In the genomic region with DNA sequence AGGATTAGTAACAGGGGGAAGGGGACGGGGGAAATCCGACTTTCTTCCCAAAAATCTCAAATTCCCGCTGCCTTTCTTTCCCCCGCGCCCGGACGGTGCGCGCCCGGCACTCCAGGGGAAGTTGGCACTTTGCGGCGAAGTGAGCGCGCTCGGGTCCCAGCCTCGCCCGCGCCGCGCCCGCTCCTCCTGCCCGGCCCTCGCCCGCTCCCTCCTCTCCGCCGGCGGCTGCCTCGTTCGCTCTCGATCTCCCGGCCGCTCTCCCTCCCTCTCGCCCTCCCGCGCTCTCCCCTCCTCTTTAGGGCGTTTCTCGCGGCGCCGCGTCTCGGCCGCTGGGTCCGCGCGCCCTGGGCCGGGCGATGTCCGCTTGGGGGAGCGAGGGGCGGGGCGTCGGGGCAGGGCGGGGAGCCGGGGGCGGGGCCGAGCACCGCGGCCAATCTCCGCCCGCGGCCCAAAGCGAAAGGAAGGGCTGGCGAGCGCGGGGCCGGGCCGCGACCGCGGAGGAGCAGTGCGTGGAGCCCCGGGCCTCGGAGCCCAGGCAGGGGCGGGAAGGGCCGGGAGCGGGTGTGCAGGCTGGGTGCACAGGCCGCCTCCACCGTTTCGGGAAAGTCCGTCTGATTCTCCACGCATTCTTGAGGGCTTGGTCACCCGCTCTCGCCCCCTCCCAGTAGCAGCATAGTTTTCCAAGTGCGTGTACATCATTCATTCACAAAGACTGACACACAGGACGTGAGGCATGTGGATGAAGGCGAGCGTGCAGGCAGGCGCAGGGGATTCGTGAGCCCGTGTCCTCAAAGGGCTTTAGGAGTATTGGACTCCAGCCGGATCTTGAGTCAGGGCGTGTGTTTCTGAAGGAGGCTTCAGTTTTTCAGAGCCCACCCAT, we compare ENCODE assay signal across 8 cellular contexts.
DNase-seq lines count a peak whose midpoint lies in the region; ATAC-seq and TF ChIP-seq lines count a peak whose summit lies in the region.

No MANE protein-coding gene starts in this region.

- H3K4me1 ChIP-seq in OCI-LY3 (ENCODE audit: low read length): peaks cover 45% of the 10 kb centered on the region
- no peaks in the 10 kb centered on the region for H3K4me1 ChIP-seq in esophagus (ENCODE audit: control insufficient read depth in 2 of 2, insufficient read depth in 2 of 2, low read length in 1 of 2)
- H3K4me1 ChIP-seq in mucosa of rectum (ENCODE audit: control insufficient read depth in 2 of 2, insufficient read depth in 2 of 2, low read length in 2 of 2): peaks cover 14 to 20% of the 10 kb centered on the region in 2 donors

- H3K9ac ChIP-seq in OCI-LY3 (ENCODE audit: low read length) (peak overlapping the region; percentile 92), mucosa of rectum (ENCODE audit: low read depth in 1 of 2, low read length in 2 of 2) (peak overlapping the region; percentile 94 to 98)

- in situ Hi-C loops in Caki2 (cut with HindIII; ENCODE audit: low pct_unique_long_range_greater_than_20kb, low sequenced_read_pairs): no loop called here

- H3K27ac ChIP-seq in OCI-LY3 (ENCODE audit: low read length): peak overlapping the region; percentile 58
- H3K27ac ChIP-seq in esophagus (ENCODE audit: low read depth in 2 of 2, low read length in 1 of 2): peak overlapping the region; percentile 87 to 94
- peak overlapping the region; percentile 92 to 93 for H3K27ac ChIP-seq in mucosa of rectum (ENCODE audit: low read depth in 2 of 2, low read length in 2 of 2)

- peak; percentile 73 for ATAC-seq in GM21367 (IDR thresholded peaks at IDR 0.05; ENCODE audit: unreplicated experiment)

- DNase-seq in Caki2 (ENCODE audit: low read depth): peak; percentile 79
- peak; percentile 99 for DNase-seq in HT1080 (ENCODE audit: low read depth)
- peak; percentile 91 for DNase-seq in activated T-cell treated with anti-CD3 and anti-CD28 coated beads, Interleukin-2, amount 50 U/mL, for 1 hour
- DNase-seq in stimulated activated CD8-positive, alpha-beta memory T cell treated with anti-CD3 and anti-CD28 coated beads, Interleukin-4, amount 100 ng/mL, for 24 hours (ENCODE audit: low read depth): peak; percentile 87

- peak overlapping the region; percentile 66; the same call in 1 of the 2 replicates for H2AFZ ChIP-seq in OCI-LY3 (ENCODE audit: low read depth, low read length)

- TF ChIP-seq CTCF in OCI-LY3 (IDR thresholded peaks at IDR 0.05; ENCODE audit: low read depth, low read length): no peak

- WGBS in esophagus, 2 donors: 1% methylated on average over 86 to 92 of the region's 93 CpGs

- H4K20me1 ChIP-seq in OCI-LY3 (ENCODE audit: insufficient read depth, low read length): peaks cover 34% of the 10 kb centered on the region

- peaks cover 25% of the 10 kb centered on the region for H3K36me3 ChIP-seq in OCI-LY3 (replicated peaks; ENCODE audit: low read depth, low read length)
- H3K36me3 ChIP-seq in esophagus (ENCODE audit: control insufficient read depth in 2 of 2, insufficient read depth in 2 of 2, low read length in 1 of 2): no peaks in the 10 kb centered on the region
- H3K36me3 ChIP-seq in mucosa of rectum (ENCODE audit: control insufficient read depth in 2 of 2, insufficient read depth in 2 of 2, low read length in 2 of 2): no peaks in the 10 kb centered on the region

- H3K9me3 ChIP-seq in OCI-LY3 (ENCODE audit: insufficient read depth, low read length) (no peaks in the 10 kb centered on the region), esophagus (ENCODE audit: control insufficient read depth in 2 of 2, insufficient read depth in 1 of 2, low read depth in 1 of 2, low read length in 1 of 2) (no peaks in the 10 kb centered on the region), mucosa of rectum (ENCODE audit: control insufficient read depth in 2 of 2, low read length in 2 of 2) (no peaks in the 10 kb centered on the region)

- H3K4me2 ChIP-seq in OCI-LY3 (ENCODE audit: low read length): peak overlapping the region; percentile 99

- H3K79me2 ChIP-seq in OCI-LY3 (ENCODE audit: low read length): peaks cover 48% of the 10 kb centered on the region

- H3K27me3 ChIP-seq in OCI-LY3 (ENCODE audit: low read depth, low read length) (no peaks in the 10 kb centered on the region), esophagus (ENCODE audit: control insufficient read depth in 1 of 2, insufficient read depth in 2 of 2, low read length in 2 of 2) (no peaks in the 10 kb centered on the region), mucosa of rectum (ENCODE audit: control insufficient read depth in 2 of 2, insufficient read depth in 2 of 2, low read length in 2 of 2) (no peaks in the 10 kb centered on the region)

- H3K4me3 ChIP-seq in OCI-LY3 (ENCODE audit: low read length) (peak overlapping the region; percentile 91), esophagus (ENCODE audit: low read depth in 1 of 2, low read length in 2 of 2) (peak overlapping the region; percentile 69 to 75), mucosa of rectum (ENCODE audit: low read length in 2 of 2) (peak overlapping the region; percentile 88 to 92)

Comparison
In these comparisons a context has a peak if more than half of its experiments do, and no peak if none do; other contexts are left out.
1. Peak in every context shown above with its lines: DNase-seq, ATAC-seq, H3K4me3 ChIP-seq and H3K27ac ChIP-seq.